17 cellular contexts compared by ENCODE assay signal in genomic region chr5:411728-412127, GRCh38. TPM values are rescaled to one million over a fixed set of nuclear protein-coding genes. Genes with fewer than 3 reads are reported as not detected.
DNase-seq lines count a peak whose midpoint lies in the region; ATAC-seq and TF ChIP-seq lines count a peak whose summit lies in the region.
"Had no signal": no experiment of that assay in that cellular context is flagged by ENCODE, and none has a peak within 500 bp of the region (broad histone marks: within the 10 kb centered on the region; RNA-seq: fewer than 3 reads in every experiment).

No MANE protein-coding gene starts in this region.

- 0 out of 2 replicates have a peak overlapping the region, but pooled peaks have one; percentile 31 for H3K14ac ChIP-seq in IMR-90 (replicated peaks; ENCODE audit: low read depth, low read length)

- H3K4me3 ChIP-seq in IMR-90 (ENCODE audit: insufficient read depth, low read depth, low read length): no peak overlapping the region
- H3K4me3 ChIP-seq: esophagus squamous epithelium had no signal

- peaks cover 16% of the 10 kb centered on the region for H3K9me1 ChIP-seq in IMR-90 (ENCODE audit: insufficient read depth, low read length)

- H2BK20ac ChIP-seq in IMR-90 (ENCODE audit: low read depth, low read length): no peak overlapping the region; the same call in 1 of the 2 replicates

- H4K20me1 ChIP-seq in IMR-90 (ENCODE audit: insufficient read depth, low read length): no peaks in the 10 kb centered on the region

- intact Hi-C loops in activated CD8-positive, alpha-beta T cell treated with anti-CD3 and anti-CD28 coated beads for 36 hours (cut with micrococcal nuclease): no loop called here
- intact Hi-C loops in IMR-90 (cut with micrococcal nuclease) (no loop called here), posterior vena cava (cut with DNase I) (loop anchor here in 1 of 2 donors (5.0 kb wide), 1 partner anchor 1121 kb away; no protein-coding TSS in a partner anchor)

- TF ChIP-seq RAD21 in IMR-90 (IDR thresholded peaks at IDR 0.05; ENCODE audit: low read length): no peak

- H3K9me3 Mint-ChIP-seq in activated CD8-positive, alpha-beta T cell treated with anti-CD3 and anti-CD28 coated beads for 36 hours: no peaks in the 10 kb centered on the region
- H3K9me3 Mint-ChIP-seq in activated CD8-positive, alpha-beta T cell treated with anti-CD3 and anti-CD28 coated beads, Interleukin-2, amount 10 ng/mL, durations not matched to agents 7 days and 5 days (ENCODE audit: insufficient read depth): no peaks in the 10 kb centered on the region
- no peaks in the 10 kb centered on the region for H3K9me3 Mint-ChIP-seq in activated T-helper 17 cell treated with anti-CD3 and anti-CD28 coated beads, Interleukin-2, amount 50 U/mL, for 72 hours
- H3K9me3 Mint-ChIP-seq: naive B cell had no signal

- H3K18ac ChIP-seq in IMR-90 (ENCODE audit: low read depth, low read length): no peak overlapping the region; the same call in 1 of the 2 replicates

- no peak overlapping the region for H3K56ac ChIP-seq in IMR-90 (ENCODE audit: extremely low read depth, insufficient read depth, low read length)

- in situ Hi-C loops in IMR-90 (cut with MboI; ENCODE audit: low sequenced_read_pairs): no loop called here

- H3K79me1 ChIP-seq in IMR-90 (ENCODE audit: low read depth in 1 of 2, low read length in 2 of 2): peaks cover 19 to 73% of the 10 kb centered on the region in 2 experiments

- H3K27ac Mint-ChIP-seq in activated CD8-positive, alpha-beta T cell treated with anti-CD3 and anti-CD28 coated beads for 36 hours: no peak overlapping the region
- H3K27ac Mint-ChIP-seq in activated CD8-positive, alpha-beta T cell treated with anti-CD3 and anti-CD28 coated beads, Interleukin-2, amount 10 ng/mL, durations not matched to agents 7 days and 5 days: no peak overlapping the region
- H3K27ac Mint-ChIP-seq in activated T-helper 17 cell treated with anti-CD3 and anti-CD28 coated beads, Interleukin-2, amount 50 U/mL, for 72 hours: peak overlapping the region; percentile 17
- H3K27ac Mint-ChIP-seq: naive B cell had no signal

- no peak overlapping the region for H2AFZ ChIP-seq in IMR-90 (replicated peaks; ENCODE audit: low read length, poor library complexity)

- peak overlapping the region; percentile 11 for H2AK9ac ChIP-seq in IMR-90 (replicated peaks; ENCODE audit: low read depth, low read length, poor library complexity)

- H2BK120ac ChIP-seq in IMR-90 (ENCODE audit: low read depth, low read length): peak overlapping the region; percentile 76

- no peak overlapping the region for H3K4me2 ChIP-seq in IMR-90 (ENCODE audit: low read depth, low read length)

- peaks cover 15% of the 10 kb centered on the region for H3K4me1 ChIP-seq in IMR-90 (ENCODE audit: control insufficient read depth, insufficient read depth, low read length)

- H3K4ac ChIP-seq in IMR-90 (ENCODE audit: low read depth, low read length): peak overlapping the region; percentile 52

- H4K8ac ChIP-seq in IMR-90 (ENCODE audit: low read depth in 2 of 2, low read length in 2 of 2): peak overlapping the region in 1 of 2 experiments; percentile 28; a peak in 1 of 4 replicates

- H2BK5ac ChIP-seq in IMR-90 (ENCODE audit: low read depth, low read length, poor library complexity, severe bottlenecking): peak overlapping the region; percentile 34

- no TSS peak for BruUV-seq in IMR-90 (replicated peaks; lab: Mats Ljungman, UMichigan)

- no peak for TF ChIP-seq CTCF in activated CD8-positive, alpha-beta T cell treated with anti-CD3 and anti-CD28 coated beads for 36 hours (IDR thresholded peaks at IDR 0.05)
- no peak for TF ChIP-seq CTCF in IMR-90 (conservative IDR thresholded peaks at IDR 0.05; ENCODE audit: low read depth, low read length)

- POLR2A ChIA-PET in activated CD8-positive, alpha-beta T cell treated with anti-CD3 and anti-CD28 coated beads for 36 hours (lab: Charles Lee): interaction anchor here (0.8 to 1.2 kb wide), 3 partner anchors 11 to 41 kb away, joined by 3 read pairs; no protein-coding TSS in a partner anchor
- POLR2A ChIA-PET in activated CD8-positive, alpha-beta T cell treated with anti-CD3 and anti-CD28 coated beads, Interleukin-2, amount 10 ng/mL, durations not matched to agents 7 days and 5 days (lab: Charles Lee): no interaction called here
- POLR2A ChIA-PET in IMR-90 (lab: Charles Lee; ENCODE audit: unreplicated experiment): no interaction called here

- no peaks in the 10 kb centered on the region for H3K27me3 Mint-ChIP-seq in activated CD8-positive, alpha-beta T cell treated with anti-CD3 and anti-CD28 coated beads for 36 hours
- H3K27me3 Mint-ChIP-seq in activated CD8-positive, alpha-beta T cell treated with anti-CD3 and anti-CD28 coated beads, Interleukin-2, amount 10 ng/mL, durations not matched to agents 7 days and 5 days (ENCODE audit: low read depth): no peaks in the 10 kb centered on the region
- peaks cover 4% of the 10 kb centered on the region for H3K27me3 Mint-ChIP-seq in activated T-helper 17 cell treated with anti-CD3 and anti-CD28 coated beads, Interleukin-2, amount 50 U/mL, for 72 hours

- peak overlapping the region; percentile 25; the same call in 1 of the 3 replicates for H2BK15ac ChIP-seq in IMR-90 (ENCODE audit: low read depth, low read length)

- no peak overlapping the region for H3K27ac ChIP-seq in IMR-90 (ENCODE audit: insufficient read depth, low read length)
- H3K27ac ChIP-seq: esophagus squamous epithelium had no signal

- peaks cover 20% of the 10 kb centered on the region for H3K4me1 Mint-ChIP-seq in activated CD8-positive, alpha-beta T cell treated with anti-CD3 and anti-CD28 coated beads for 36 hours (ENCODE audit: low read depth)
- H3K4me1 Mint-ChIP-seq in activated CD8-positive, alpha-beta T cell treated with anti-CD3 and anti-CD28 coated beads, Interleukin-2, amount 10 ng/mL, durations not matched to agents 7 days and 5 days (ENCODE audit: low read depth): peaks cover 41% of the 10 kb centered on the region
- H3K4me1 Mint-ChIP-seq in activated T-helper 17 cell treated with anti-CD3 and anti-CD28 coated beads, Interleukin-2, amount 50 U/mL, for 72 hours: peaks cover 13% of the 10 kb centered on the region
- H3K4me1 Mint-ChIP-seq: naive B cell had no signal

- CTCF ChIA-PET in activated CD8-positive, alpha-beta T cell treated with anti-CD3 and anti-CD28 coated beads for 36 hours (lab: Charles Lee): interaction anchor here (1.8 kb wide), 1 partner anchor 95 kb away, joined by 7 read pairs; no protein-coding TSS in a partner anchor
- CTCF ChIA-PET in activated CD8-positive, alpha-beta T cell treated with anti-CD3 and anti-CD28 coated beads, Interleukin-2, amount 10 ng/mL, durations not matched to agents 7 days and 5 days (lab: Charles Lee): interaction anchor here (1.2 kb wide), 1 partner anchor 13 kb away, joined by 3 read pairs; no protein-coding TSS in a partner anchor
- CTCF ChIA-PET in IMR-90 (lab: Yijun Ruan, JAX): no interaction called here

- no peak for TF ChIP-seq POLR2A in IMR-90 (IDR thresholded peaks at IDR 0.05; ENCODE audit: low read depth, low read length)

- no peaks in the 10 kb centered on the region for H3K27me3 ChIP-seq in IMR-90 (ENCODE audit: control insufficient read depth, insufficient read depth, low read length)

- peaks cover 11% of the 10 kb centered on the region for H3K36me3 Mint-ChIP-seq in activated CD8-positive, alpha-beta T cell treated with anti-CD3 and anti-CD28 coated beads for 36 hours (ENCODE audit: low read depth)
- H3K36me3 Mint-ChIP-seq in activated CD8-positive, alpha-beta T cell treated with anti-CD3 and anti-CD28 coated beads, Interleukin-2, amount 10 ng/mL, durations not matched to agents 7 days and 5 days (ENCODE audit: low read depth): peaks cover 47% of the 10 kb centered on the region
- peaks cover 20% of the 10 kb centered on the region for H3K36me3 Mint-ChIP-seq in activated T-helper 17 cell treated with anti-CD3 and anti-CD28 coated beads, Interleukin-2, amount 50 U/mL, for 72 hours (ENCODE audit: low read depth)
- H3K36me3 Mint-ChIP-seq: naive B cell had no signal

- H3K23ac ChIP-seq in IMR-90 (ENCODE audit: low read depth, low read length): no peak overlapping the region

- ATAC-seq in activated CD8-positive, alpha-beta T cell treated with anti-CD3 and anti-CD28 coated beads for 36 hours: peak; percentile 80
- no peak for ATAC-seq in activated CD8-positive, alpha-beta T cell treated with anti-CD3 and anti-CD28 coated beads, Interleukin-2, amount 10 ng/mL, durations not matched to agents 7 days and 5 days
- no peak for ATAC-seq in IMR-90 (ENCODE audit: low read depth)
- peak; percentile 83 for ATAC-seq in activated T-helper 17 cell treated with anti-CD3 and anti-CD28 coated beads, Interleukin-2, amount 50 U/mL, for 72 hours (replicated peaks)
- ATAC-seq in HG03442 (IDR thresholded peaks at IDR 0.05; ENCODE audit: unreplicated experiment): no peak
- no peak for ATAC-seq in HG02623 (IDR thresholded peaks at IDR 0.05; ENCODE audit: unreplicated experiment)
- ATAC-seq: left cardiac atrium had no signal

- H3K4me3 Mint-ChIP-seq in activated CD8-positive, alpha-beta T cell treated with anti-CD3 and anti-CD28 coated beads for 36 hours: no peak overlapping the region
- no peak overlapping the region for H3K4me3 Mint-ChIP-seq in activated CD8-positive, alpha-beta T cell treated with anti-CD3 and anti-CD28 coated beads, Interleukin-2, amount 10 ng/mL, durations not matched to agents 7 days and 5 days
- H3K4me3 Mint-ChIP-seq in activated T-helper 17 cell treated with anti-CD3 and anti-CD28 coated beads, Interleukin-2, amount 50 U/mL, for 72 hours: peak overlapping the region; percentile 39
- H3K4me3 Mint-ChIP-seq: naive B cell had no signal

- peak overlapping the region; percentile 95 for H2AK5ac ChIP-seq in IMR-90 (ENCODE audit: low read depth, low read length)

- H4K91ac ChIP-seq in IMR-90 (ENCODE audit: insufficient read depth, low read depth, low read length): peak overlapping the region; percentile 35; the same call in 1 of the 2 replicates

- dilution Hi-C loops in IMR-90 (cut with HindIII; ENCODE audit: low sequenced_read_pairs, unreplicated experiment): no loop called here

- H4K5ac ChIP-seq in IMR-90 (ENCODE audit: low read depth, low read length): peak overlapping the region; percentile 69

- H3K9me3 ChIP-seq in IMR-90 (ENCODE audit: control insufficient read depth, insufficient read depth, low read length): no peaks in the 10 kb centered on the region
- H3K9me3 ChIP-seq: esophagus squamous epithelium had no signal

- peak; percentile 71 for DNase-seq in activated CD8-positive, alpha-beta T cell treated with anti-CD3 and anti-CD28 coated beads for 36 hours
- DNase-seq in activated CD8-positive, alpha-beta T cell treated with anti-CD3 and anti-CD28 coated beads, Interleukin-2, amount 10 ng/mL, durations not matched to agents 7 days and 5 days: no peak
- no peak for DNase-seq in IMR-90
- peak; percentile 25 for DNase-seq in posterior vena cava (ENCODE audit: low spot score)
- no peak for DNase-seq in OCI-M2 (lab: John Stamatoyannopoulos, UW; ENCODE audit: unreplicated experiment)
- DNase-seq: ACHN; activated CD8-positive, alpha-beta memory T cell treated with anti-CD3 and anti-CD28 coated beads, Interleukin-2, amount 50 U/mL, for 48 hours; esophagus squamous epithelium; GDM1; hypothalamus; left cardiac atrium; naive B cell; NCI-H2171; T1000 had no signal

- H3K9ac ChIP-seq in IMR-90 (ENCODE audit: low read depth, low read length): no peak overlapping the region

- WGBS in IMR-90 (ENCODE audit: extremely low coverage in 2 of 2, insufficient read length in 1 of 2), 2 experiments: 84% methylated on average over 7 of the region's 13 CpGs; no CpG with 5 or more reads in 1 of the 2 experiments

- H3K36me3 ChIP-seq in IMR-90 (ENCODE audit: control insufficient read depth, insufficient read depth, low read length): peaks cover 24% of the 10 kb centered on the region
- H3K36me3 ChIP-seq: esophagus squamous epithelium had no signal

RNA-seq across cellular contexts. Expression of gene EXOC3, which starts 31.2 kb away (rescaled TPM):
- total RNA-seq in activated CD8-positive, alpha-beta T cell treated with anti-CD3 and anti-CD28 coated beads for 36 hours: 10 to 100 TPM; 65.9 to 67.6 TPM
- total RNA-seq in activated CD8-positive, alpha-beta T cell treated with anti-CD3 and anti-CD28 coated beads, Interleukin-2, amount 10 ng/mL, durations not matched to agents 7 days and 5 days: 10 to 100 TPM; 62.2 to 62.3 TPM
- total RNA-seq in IMR-90 (2012; rRNA removed) (47.5 and 50.8 TPM in 2 replicates), posterior vena cava (10 to 100 TPM; 52.6 to 54.2 TPM)
- 34.0 and 35.1 TPM in 2 replicates for polyA plus RNA-seq in IMR-90 (2012; rRNA removed)
- polyA plus RNA-seq in IMR-90 (2012; cell fraction: cytosol; rRNA removed): 15.1 and 18.7 TPM in 2 replicates
- polyA plus RNA-seq in IMR-90 (2012; cell fraction: nucleus; rRNA removed; ENCODE audit: low replicate concordance): 108 and 144 TPM in 2 replicates
- total RNA-seq in activated T-helper 17 cell treated with anti-CD3 and anti-CD28 coated beads, Interleukin-2, amount 50 U/mL, for 72 hours: 10 to 100 TPM; 78.3 to 93.6 TPM

Comparison
In these comparisons a context has a peak if more than half of its experiments do, and no peak if none do; other contexts are left out.
1. ATAC-seq: peak in activated CD8-positive, alpha-beta T cell treated with anti-CD3 and anti-CD28 coated beads for 36 hours (single experiment) and activated T-helper 17 cell treated with anti-CD3 and anti-CD28 coated beads, Interleukin-2, amount 50 U/mL, for 72 hours (single experiment); none in activated CD8-positive, alpha-beta T cell treated with anti-CD3 and anti-CD28 coated beads, Interleukin-2, amount 10 ng/mL, durations not matched to agents 7 days and 5 days (single experiment), IMR-90 (single experiment), HG03442 (single experiment) and HG02623 (single experiment).
2. DNase-seq: peak in activated CD8-positive, alpha-beta T cell treated with anti-CD3 and anti-CD28 coated beads for 36 hours (single experiment) and posterior vena cava (single experiment); none in activated CD8-positive, alpha-beta T cell treated with anti-CD3 and anti-CD28 coated beads, Interleukin-2, amount 10 ng/mL, durations not matched to agents 7 days and 5 days (single experiment), IMR-90 (single experiment) and OCI-M2 (single experiment).